Comparison of ENCODE assay signal across 8 cellular contexts in genomic region chr10:34655286-34656170, GRCh38.
DNase-seq lines count a peak whose midpoint lies in the region; ATAC-seq, FAIRE-seq and TF ChIP-seq lines count a peak whose summit lies in the region.

No MANE protein-coding gene starts in this region.

- H3K27me3 ChIP-seq in GM12878 (replicated peaks in 1 of 2; ENCODE audit: control insufficient read depth in 2 of 2, insufficient read depth in 2 of 2, low read length in 1 of 2): no peaks in the 10 kb centered on the region
- no peaks in the 10 kb centered on the region for H3K27me3 ChIP-seq in kidney epithelial cell (ENCODE audit: control insufficient read depth, insufficient read depth, low read length)

- in situ Hi-C loops in GM12878 (cut with MboI): no loop called here

- RAD21 ChIA-PET in GM12878 (lab: Charles Lee; ENCODE audit: unreplicated experiment): interaction anchor here (0.9 to 4.1 kb wide), 9 partner anchors 70 to 304 kb away, joined by 3 to 22 read pairs (median 3); no protein-coding TSS in a partner anchor

- no peak for TF ChIP-seq EP300 in GM12878 (IDR thresholded peaks at IDR 0.05; ENCODE audit: borderline replicate concordance in 1 of 2, control insufficient read depth in 1 of 2, low read depth in 2 of 2, low read length in 2 of 2)

- FAIRE-seq in GM12878 (lab: Jason Lieb, UNC): no peak

- no peak for TF ChIP-seq POLR2A in GM12878 (IDR thresholded peaks at IDR 0.05; ENCODE audit: low read depth, low read length)

- peak; percentile 60 for ATAC-seq in HG02588 (IDR thresholded peaks at IDR 0.05; ENCODE audit: unreplicated experiment)
- peak; percentile 71 for ATAC-seq in GM12878
- ATAC-seq in HG02759 (IDR thresholded peaks at IDR 0.05; ENCODE audit: unreplicated experiment): no peak

- no peak overlapping the region for H3K27ac ChIP-seq in GM12878 (ENCODE audit: control insufficient read depth, insufficient read depth)

- H3K79me2 ChIP-seq in GM12878 (ENCODE audit: control insufficient read depth, insufficient read depth, low read length): no peaks in the 10 kb centered on the region

- H3K4me3 ChIP-seq in GM12878: no peak overlapping the region
- H3K4me3 ChIP-seq in kidney epithelial cell (ENCODE audit: low read depth, low read length): no peak overlapping the region

- BruUV-seq in GM12878 (replicated peaks; lab: Mats Ljungman, UMichigan): no TSS peak

- H3K4me2 ChIP-seq in GM12878 (ENCODE audit: control insufficient read depth, insufficient read depth): no peak overlapping the region

- SMC1A ChIA-PET in GM12878 (lab: Charles Lee; ENCODE audit: uncharacterized antibody, unreplicated experiment): interaction anchor here (0.5 to 4.9 kb wide), 14 partner anchors 8 to 374 kb away, joined by 3 to 21 read pairs (median 3); no protein-coding TSS in a partner anchor

- POLR2A ChIA-PET in GM12878 (lab: Charles Lee): no interaction called here

- H3K36me3 ChIP-seq in GM12878 (ENCODE audit: control insufficient read depth in 2 of 2, insufficient read depth in 2 of 2, low read length in 1 of 2) (no peaks in the 10 kb centered on the region), kidney epithelial cell (ENCODE audit: control insufficient read depth, insufficient read depth, low read length) (no peaks in the 10 kb centered on the region)

- H4K20me1 ChIP-seq in GM12878 (ENCODE audit: control insufficient read depth, insufficient read depth): no peaks in the 10 kb centered on the region

- H3K4me1 ChIP-seq in GM12878 (ENCODE audit: control insufficient read depth, insufficient read depth, low read length): no peaks in the 10 kb centered on the region

- 48% methylated on average over 6 of the region's 6 CpGs for WGBS in GM12878 (ENCODE audit: insufficient coverage, insufficient replicate concordance, low lambda C conversion rate, missing lambda C conversion rate)

- TF ChIP-seq CTCF in GM12878 (IDR thresholded peaks at IDR 0.05 in 2 of 3, conservative IDR thresholded peaks at IDR 0.05 in 1 of 3; ENCODE audit: control insufficient read depth in 2 of 3, extremely low read depth in 1 of 3, insufficient read depth in 1 of 3, low read depth in 3 of 3, low read length in 3 of 3): peak; percentile 57 to 70 (median 66)
- TF ChIP-seq CTCF in kidney epithelial cell (IDR thresholded peaks at IDR 0.05; ENCODE audit: insufficient read depth, low read length, poor library complexity, severe bottlenecking): peak; percentile 72

- H2AFZ ChIP-seq in GM12878 (ENCODE audit: control insufficient read depth, low read depth, low read length): no peak overlapping the region

- DNase-seq in SIG-M5 treated with dmso at 0.1 percent for 504 hours (lab: John Stamatoyannopoulos, UW; ENCODE audit: unreplicated experiment) (peak; percentile 25), SIG-M5 (lab: John Stamatoyannopoulos, UW) (no peak), NCI-H526 treated with DMSO at 0.1 percent for 48 hours (lab: John Stamatoyannopoulos, UW) (peak; percentile 25), GM12878 (ENCODE audit: low read depth, low spot score) (no peak), kidney epithelial cell (ENCODE audit: low read depth) (peak; percentile 39), ureter (ENCODE audit: low spot score) (peak; percentile 59)

- TF ChIP-seq RAD21 in GM12878 (IDR thresholded peaks at IDR 0.05; ENCODE audit: insufficient read depth, low read depth, low read length): peak; percentile 56

- CTCF ChIA-PET in GM12878 (lab: Yijun Ruan, JAX): interaction anchor here (0.5 to 4.2 kb wide), 52 partner anchors 8 to 1440 kb away, joined by 3 to 37 read pairs (median 3); no protein-coding TSS in a partner anchor

- H3K9me3 ChIP-seq in GM12878 (replicated peaks; ENCODE audit: control insufficient read depth, insufficient read depth, low read length): no peaks in the 10 kb centered on the region

- H3K9ac ChIP-seq in GM12878 (ENCODE audit: control insufficient read depth, insufficient read depth, low read length): no peak overlapping the region

- intact Hi-C loops in GM12878 (cut with micrococcal nuclease; ENCODE audit: unreplicated experiment): no loop called here

TF ChIP-seq in GM12878, 131 proteins besides CTCF, POLR2A, EP300 and RAD21 (continues in another document):
- TF ChIP-seq CUX1 (IDR thresholded peaks at IDR 0.05; ENCODE audit: insufficient replicate concordance, low read depth, low read length) (no peak), JUND (IDR thresholded peaks at IDR 0.05; ENCODE audit: low read depth, low read length) (no peak), SMC3 (IDR thresholded peaks at IDR 0.05; ENCODE audit: borderline replicate concordance, low read length) (peak; percentile 39; the same call in 1 of the 2 replicates), ZBTB4 (CRISPR knock-in tag; IDR thresholded peaks at IDR 0.05) (no peak)

Comparison
In these comparisons a context has a peak if more than half of its experiments do, and no peak if none do; other contexts are left out.
1. DNase-seq: peak in SIG-M5 treated with dmso at 0.1 percent for 504 hours (single experiment), NCI-H526 treated with DMSO at 0.1 percent for 48 hours (single experiment), kidney epithelial cell (single experiment) and ureter (single experiment); none in SIG-M5 (single experiment) and GM12878 (single experiment).